ENCODE assay signal across 18 cellular contexts in the genomic region with DNA sequence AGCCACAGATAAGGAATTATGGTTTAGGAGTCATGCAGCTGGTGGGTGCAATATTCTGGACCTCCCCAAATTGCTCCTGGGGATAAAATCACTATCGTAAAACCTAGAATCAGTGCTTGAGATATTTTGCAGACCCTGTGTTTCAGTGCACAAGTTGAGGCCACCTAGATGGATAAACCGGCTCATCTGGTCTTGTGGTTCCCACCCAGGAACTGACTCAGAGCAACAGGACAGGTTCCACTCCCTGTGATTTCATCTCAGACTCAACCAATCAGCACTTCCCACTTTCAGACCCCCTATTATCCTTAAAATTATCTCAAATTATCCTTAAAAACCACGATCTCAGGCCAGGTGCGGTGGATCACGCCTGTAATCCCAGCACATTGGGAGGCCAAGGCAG. TPM values are rescaled to one million over a fixed set of nuclear protein-coding genes. Genes with fewer than 3 reads are reported as not detected.
DNase-seq lines count a peak whose midpoint lies in the region; ATAC-seq, FAIRE-seq and TF ChIP-seq lines count a peak whose summit lies in the region.
"Had no signal": no experiment of that assay in that cellular context is flagged by ENCODE, and none has a peak within 500 bp of the region (broad histone marks: within the 10 kb centered on the region; RNA-seq: fewer than 3 reads in every experiment).

No MANE protein-coding gene starts in this region.

- ATAC-seq in foreskin keratinocyte (peak; percentile 37), HG03432 (IDR thresholded peaks at IDR 0.05; ENCODE audit: unreplicated experiment) (no peak), WTC11 (no peak)

- peak; percentile 98 for FAIRE-seq in endometrium (lab: Jason Lieb, UNC)

- H3K27ac ChIP-seq in foreskin keratinocyte = no peak overlapping the region
- H3K27ac ChIP-seq: KMS-11 had no signal

- no peaks in the 10 kb centered on the region for H3K27me3 Mint-ChIP-seq in activated naive CD4-positive, alpha-beta T cell treated with anti-CD3 and anti-CD28 coated beads, Interleukin-2, amount 10 ng/mL, durations not matched to agents 7 days and 5 days
- no peaks in the 10 kb centered on the region for H3K27me3 Mint-ChIP-seq in activated naive CD4-positive, alpha-beta T cell treated with anti-CD3 and anti-CD28 coated beads for 36 hours (ENCODE audit: low read depth)
- H3K27me3 Mint-ChIP-seq in type B pancreatic cell (no peaks in the 10 kb centered on the region), WTC11 (ENCODE audit: low read depth) (no peaks in the 10 kb centered on the region)

- no peak for TF ChIP-seq CTCF in foreskin keratinocyte (conservative IDR thresholded peaks at IDR 0.05)
- TF ChIP-seq CTCF in type B pancreatic cell (conservative IDR thresholded peaks at IDR 0.05) = no peak
- no peak for TF ChIP-seq CTCF in WTC11 (IDR thresholded peaks at IDR 0.05)

- POLR2A ChIA-PET in WTC11 (lab: Charles Lee) = no interaction called here

- H3K4me1 ChIP-seq in foreskin keratinocyte = no peaks in the 10 kb centered on the region

- peaks cover 2% of the 10 kb centered on the region for H3K36me3 Mint-ChIP-seq in activated naive CD4-positive, alpha-beta T cell treated with anti-CD3 and anti-CD28 coated beads, Interleukin-2, amount 10 ng/mL, durations not matched to agents 7 days and 5 days
- no peaks in the 10 kb centered on the region for H3K36me3 Mint-ChIP-seq in activated naive CD4-positive, alpha-beta T cell treated with anti-CD3 and anti-CD28 coated beads for 36 hours (ENCODE audit: low read depth)
- H3K36me3 Mint-ChIP-seq in type B pancreatic cell (no peaks in the 10 kb centered on the region), WTC11 (peaks cover 2% of the 10 kb centered on the region; the same call in 1 of the 2 replicates)

- H3K9me3 Mint-ChIP-seq in activated naive CD4-positive, alpha-beta T cell treated with anti-CD3 and anti-CD28 coated beads, Interleukin-2, amount 10 ng/mL, durations not matched to agents 7 days and 5 days = peaks cover 6% of the 10 kb centered on the region
- H3K9me3 Mint-ChIP-seq in activated naive CD4-positive, alpha-beta T cell treated with anti-CD3 and anti-CD28 coated beads for 36 hours = no peaks in the 10 kb centered on the region
- H3K9me3 Mint-ChIP-seq in type B pancreatic cell = no peaks in the 10 kb centered on the region
- H3K9me3 Mint-ChIP-seq in WTC11 = no peaks in the 10 kb centered on the region

- no peak overlapping the region for H3K4me3 Mint-ChIP-seq in activated naive CD4-positive, alpha-beta T cell treated with anti-CD3 and anti-CD28 coated beads, Interleukin-2, amount 10 ng/mL, durations not matched to agents 7 days and 5 days
- no peak overlapping the region for H3K4me3 Mint-ChIP-seq in activated naive CD4-positive, alpha-beta T cell treated with anti-CD3 and anti-CD28 coated beads for 36 hours
- H3K4me3 Mint-ChIP-seq in type B pancreatic cell (peak overlapping the region; percentile 5), WTC11 (no peak overlapping the region)
- H3K4me3 Mint-ChIP-seq: CD14-positive monocyte had no signal

- no peaks in the 10 kb centered on the region for H3K27me3 ChIP-seq in foreskin keratinocyte

- DNase-seq in activated naive CD4-positive, alpha-beta T cell treated with anti-CD3 and anti-CD28 coated beads, Interleukin-2, amount 10 ng/mL, durations not matched to agents 7 days and 5 days = no peak
- no peak for DNase-seq in activated naive CD4-positive, alpha-beta T cell treated with anti-CD3 and anti-CD28 coated beads for 36 hours
- DNase-seq in foreskin keratinocyte (peak; percentile 32 to 64), type B pancreatic cell (ENCODE audit: extremely low spot score, unreplicated experiment) (no peak), WTC11 (ENCODE audit: low spot score) (no peak), T-helper 2 cell (no peak)
- DNase-seq: 8988T, DMS79, NCI-H1048, NCI-H1436, NCI-H1930, NCI-H226, NCI-H524, NCI-H82 had no signal

- peaks cover 40% of the 10 kb centered on the region for H3K4me1 Mint-ChIP-seq in activated naive CD4-positive, alpha-beta T cell treated with anti-CD3 and anti-CD28 coated beads, Interleukin-2, amount 10 ng/mL, durations not matched to agents 7 days and 5 days
- H3K4me1 Mint-ChIP-seq in activated naive CD4-positive, alpha-beta T cell treated with anti-CD3 and anti-CD28 coated beads for 36 hours (ENCODE audit: low read depth) = peaks cover 10% of the 10 kb centered on the region
- H3K4me1 Mint-ChIP-seq in type B pancreatic cell (ENCODE audit: unreplicated experiment) (peaks cover 12% of the 10 kb centered on the region), WTC11 (peaks cover 14% of the 10 kb centered on the region)

- peak overlapping the region; percentile 64 for H3K27ac Mint-ChIP-seq in activated naive CD4-positive, alpha-beta T cell treated with anti-CD3 and anti-CD28 coated beads, Interleukin-2, amount 10 ng/mL, durations not matched to agents 7 days and 5 days
- no peak overlapping the region for H3K27ac Mint-ChIP-seq in activated naive CD4-positive, alpha-beta T cell treated with anti-CD3 and anti-CD28 coated beads for 36 hours
- H3K27ac Mint-ChIP-seq in type B pancreatic cell (peak overlapping the region; percentile 74), WTC11 (no peak overlapping the region)

- intact Hi-C loops in activated naive CD4-positive, alpha-beta T cell treated with anti-CD3 and anti-CD28 coated beads for 36 hours (cut with micrococcal nuclease) = no loop called here

- CTCF ChIA-PET in activated naive CD4-positive, alpha-beta T cell treated with anti-CD3 and anti-CD28 coated beads, Interleukin-2, amount 10 ng/mL, durations not matched to agents 7 days and 5 days (lab: Charles Lee) = interaction anchor here (1.1 to 2.1 kb wide), 3 partner anchors 172 to 592 kb away, joined by 4 to 9 read pairs (median 6); no protein-coding TSS in a partner anchor
- CTCF ChIA-PET in activated naive CD4-positive, alpha-beta T cell treated with anti-CD3 and anti-CD28 coated beads for 36 hours (lab: Charles Lee) = interaction anchor here (0.7 to 1.8 kb wide), 3 partner anchors 34 to 172 kb away, joined by 3 to 8 read pairs (median 3); no protein-coding TSS in a partner anchor
- CTCF ChIA-PET in WTC11 (lab: Charles Lee) = no interaction called here

TF ChIP-seq in WTC11, 78 proteins besides CTCF, POLR2A, EP300 and RAD21 (continues in another document):
- TF ChIP-seq TEAD4 (CRISPR knock-in tag; IDR thresholded peaks at IDR 0.05) = no peak
- TF ChIP-seq GTF2I (CRISPR knock-in tag; conservative IDR thresholded peaks at IDR 0.05) = no peak
- TF ChIP-seq, protein P1, sequence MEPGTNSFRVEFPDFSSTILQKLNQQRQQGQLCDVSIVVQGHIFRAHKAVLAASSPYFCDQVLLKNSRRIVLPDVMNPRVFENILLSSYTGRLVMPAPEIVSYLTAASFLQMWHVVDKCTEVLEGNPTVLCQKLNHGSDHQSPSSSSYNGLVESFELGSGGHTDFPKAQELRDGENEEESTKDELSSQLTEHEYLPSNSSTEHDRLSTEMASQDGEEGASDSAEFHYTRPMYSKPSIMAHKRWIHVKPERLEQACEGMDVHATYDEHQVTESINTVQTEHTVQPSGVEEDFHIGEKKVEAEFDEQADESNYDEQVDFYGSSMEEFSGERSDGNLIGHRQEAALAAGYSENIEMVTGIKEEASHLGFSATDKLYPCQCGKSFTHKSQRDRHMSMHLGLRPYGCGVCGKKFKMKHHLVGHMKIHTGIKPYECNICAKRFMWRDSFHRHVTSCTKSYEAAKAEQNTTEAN (CRISPR knock-in tag; IDR thresholded peaks at IDR 0.05) = no peak
- no peak for TF ChIP-seq PRRX2 (CRISPR knock-in tag; IDR thresholded peaks at IDR 0.05)
- TF ChIP-seq NR3C1 (CRISPR knock-in tag; conservative IDR thresholded peaks at IDR 0.05; ENCODE audit: low read depth) = no peak
- TF ChIP-seq ZNF423 (CRISPR knock-in tag; IDR thresholded peaks at IDR 0.05) = no peak
- TF ChIP-seq, protein P2, sequence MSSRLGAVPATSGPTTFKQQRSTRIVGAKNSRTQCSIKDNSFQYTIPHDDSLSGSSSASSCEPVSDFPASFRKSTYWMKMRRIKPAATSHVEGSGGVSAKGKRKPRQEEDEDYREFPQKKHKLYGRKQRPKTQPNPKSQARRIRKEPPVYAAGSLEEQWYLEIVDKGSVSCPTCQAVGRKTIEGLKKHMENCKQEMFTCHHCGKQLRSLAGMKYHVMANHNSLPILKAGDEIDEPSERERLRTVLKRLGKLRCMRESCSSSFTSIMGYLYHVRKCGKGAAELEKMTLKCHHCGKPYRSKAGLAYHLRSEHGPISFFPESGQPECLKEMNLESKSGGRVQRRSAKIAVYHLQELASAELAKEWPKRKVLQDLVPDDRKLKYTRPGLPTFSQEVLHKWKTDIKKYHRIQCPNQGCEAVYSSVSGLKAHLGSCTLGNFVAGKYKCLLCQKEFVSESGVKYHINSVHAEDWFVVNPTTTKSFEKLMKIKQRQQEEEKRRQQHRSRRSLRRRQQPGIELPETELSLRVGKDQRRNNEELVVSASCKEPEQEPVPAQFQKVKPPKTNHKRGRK (CRISPR knock-in tag; IDR thresholded peaks at IDR 0.05; ENCODE audit: borderline replicate concordance) = no peak
- TF ChIP-seq SOX15 (CRISPR knock-in tag; IDR thresholded peaks at IDR 0.05) = no peak

RNA-seq across cellular contexts. Expression of a gene that starts 21.0 kb away (rescaled TPM):
- 10 to 100 TPM; 17.5 to 19.8 TPM for total RNA-seq in activated naive CD4-positive, alpha-beta T cell treated with anti-CD3 and anti-CD28 coated beads for 36 hours
- 16.6 and 18.1 TPM in 2 replicates for total RNA-seq in foreskin keratinocyte
- 16.9 TPM in 2 replicates for polyA plus RNA-seq in foreskin keratinocyte
- 27.8 and 31.4 TPM in 2 replicates for total RNA-seq in type B pancreatic cell (ENCODE audit: low replicate concordance)
- total RNA-seq in WTC11 (2021) = 34.2 to 37.6 TPM (median 35.7 TPM) in 3 replicates

RNA-seq across cellular contexts. Expression of a gene that starts 29.3 kb away (rescaled TPM):
- 1 to 10 TPM; 2.0 to 3.5 TPM for total RNA-seq in activated naive CD4-positive, alpha-beta T cell treated with anti-CD3 and anti-CD28 coated beads for 36 hours
- total RNA-seq in foreskin keratinocyte (4.0 and 5.4 TPM in 2 replicates), type B pancreatic cell (ENCODE audit: low replicate concordance) (9.8 and 17.4 TPM in 2 replicates), WTC11 (2021) (11.2 to 12.2 TPM (median 11.6 TPM) in 3 replicates)
- 2.1 and 2.2 TPM in 2 replicates for polyA plus RNA-seq in foreskin keratinocyte

RNA-seq across cellular contexts. Expression of a gene that starts 29.8 kb away (rescaled TPM):
- 100 to 1,000 TPM; 287 to 298 TPM for total RNA-seq in activated naive CD4-positive, alpha-beta T cell treated with anti-CD3 and anti-CD28 coated beads for 36 hours
- total RNA-seq in foreskin keratinocyte (412 TPM in 2 replicates), type B pancreatic cell (ENCODE audit: low replicate concordance) (347 and 362 TPM in 2 replicates), WTC11 (2021) (402 to 411 TPM (median 405 TPM) in 3 replicates)
- 708 and 777 TPM in 2 replicates for polyA plus RNA-seq in foreskin keratinocyte

RNA-seq across cellular contexts. Expression of a gene that starts 37.2 kb away (rescaled TPM):
- total RNA-seq in activated naive CD4-positive, alpha-beta T cell treated with anti-CD3 and anti-CD28 coated beads for 36 hours = 10 to 100 TPM; 84.5 to 88.1 TPM
- 81.7 and 89.0 TPM in 2 replicates for total RNA-seq in foreskin keratinocyte
- polyA plus RNA-seq in foreskin keratinocyte = 130 and 131 TPM in 2 replicates
- total RNA-seq in type B pancreatic cell (ENCODE audit: low replicate concordance) = 59.9 and 69.6 TPM in 2 replicates
- 107 to 111 TPM (median 110 TPM) in 3 replicates for total RNA-seq in WTC11 (2021)

Comparison
In these comparisons a context has a peak if more than half of its experiments do, and no peak if none do; other contexts are left out.
1. H3K27ac Mint-ChIP-seq: peak in activated naive CD4-positive, alpha-beta T cell treated with anti-CD3 and anti-CD28 coated beads, Interleukin-2, amount 10 ng/mL, durations not matched to agents 7 days and 5 days (single experiment) and type B pancreatic cell (single experiment); none in activated naive CD4-positive, alpha-beta T cell treated with anti-CD3 and anti-CD28 coated beads for 36 hours (single experiment) and WTC11 (single experiment).
2. DNase-seq: peak in foreskin keratinocyte (2 of 2); none in activated naive CD4-positive, alpha-beta T cell treated with anti-CD3 and anti-CD28 coated beads, Interleukin-2, amount 10 ng/mL, durations not matched to agents 7 days and 5 days (single experiment), activated naive CD4-positive, alpha-beta T cell treated with anti-CD3 and anti-CD28 coated beads for 36 hours (single experiment), type B pancreatic cell (single experiment), WTC11 (single experiment) and T-helper 2 cell (0 of 5).